Comparison of ENCODE assay signal across 9 cellular contexts in the genomic region with DNA sequence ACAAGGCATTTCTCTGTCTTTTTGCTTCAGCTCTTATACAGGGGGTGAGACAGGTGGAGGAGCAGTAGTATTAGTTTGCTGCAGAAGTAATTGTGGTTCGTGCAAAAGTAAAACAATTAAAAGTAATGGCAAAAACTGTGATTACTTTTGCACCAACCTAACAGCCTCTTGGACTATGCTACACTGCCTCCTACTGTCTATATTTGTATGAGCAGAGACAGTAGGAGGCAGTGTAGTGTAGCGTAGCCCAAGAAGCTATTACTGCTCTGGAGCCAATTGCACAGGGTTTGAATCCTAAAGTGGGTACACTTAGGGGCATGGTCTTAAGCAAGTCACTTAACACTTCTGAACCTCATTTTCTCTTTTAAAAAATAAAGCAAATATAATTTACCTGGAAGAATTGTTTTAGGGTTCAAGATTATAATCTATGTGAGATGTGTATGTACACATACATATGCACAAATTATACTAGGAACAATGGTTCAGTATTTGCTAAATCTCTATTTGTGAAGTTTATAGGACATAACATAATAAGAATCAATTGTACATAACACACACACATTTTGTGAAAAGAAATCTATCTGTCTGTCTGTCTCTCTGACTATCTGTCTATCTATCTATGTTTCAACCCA.
A peak's percentile ranks its signal among the peaks of the same experiment; 100 is the strongest.
DNase-seq lines count a peak whose midpoint lies in the region; FAIRE-seq and TF ChIP-seq lines count a peak whose summit lies in the region.
"Had no signal": no experiment of that assay in that cellular context is flagged by ENCODE, and none has a peak within 500 bp of the region (broad histone marks: within the 10 kb centered on the region; RNA-seq: fewer than 3 reads in every experiment).

No MANE protein-coding gene starts in this region.

- CTCF ChIA-PET in H1 (lab: Charles Lee; ENCODE audit: partially characterized antibody): interaction anchor here (0.6 to 1.1 kb wide), 3 partner anchors 14 to 1029 kb away, joined by 3 read pairs; no protein-coding TSS in a partner anchor
- CTCF ChIA-PET in CD4-positive, alpha-beta memory T cell (lab: Charles Lee; ENCODE audit: partially characterized antibody): no interaction called here

- H3K27ac Mint-ChIP-seq in CD4-positive, alpha-beta memory T cell: no peak overlapping the region

- H2AFZ ChIP-seq in H1 (ENCODE audit: low read length): peak overlapping the region; percentile 89; the same call in 1 of the 2 replicates

- H2AK5ac ChIP-seq in H1 (ENCODE audit: low read depth, low read length): no peak overlapping the region

- no peak overlapping the region for H3K4me2 ChIP-seq in H1 (ENCODE audit: insufficient read depth in 1 of 2, low read depth in 2 of 2, low read length in 2 of 2)

- no peaks in the 10 kb centered on the region for H4K20me1 ChIP-seq in H1 (replicated peaks in 1 of 2; ENCODE audit: control insufficient read depth in 1 of 2, insufficient read depth in 2 of 2, low read length in 2 of 2)

- H3K4ac ChIP-seq in H1 (replicated peaks; ENCODE audit: insufficient read length, low read depth, low read length): no peak overlapping the region

- peak; percentile 5 for DNase-seq in Daoy (ENCODE audit: low read depth)
- no peak for DNase-seq in H54 (ENCODE audit: insufficient read length, low spot score)
- DNase-seq in MV-4-11 (lab: John Stamatoyannopoulos, UW): peak; percentile 22
- DNase-seq in H1 (ENCODE audit: low read depth in 1 of 2, low spot score in 2 of 2): no peak
- DNase-seq in urothelium cell line (ENCODE audit: low spot score): peak; percentile 4
- DNase-seq in SW480 (ENCODE audit: low spot score): no peak
- DNase-seq in CD4-positive, alpha-beta memory T cell: no peak
- no peak for DNase-seq in NCI-H345 (lab: John Stamatoyannopoulos, UW)

- H2BK12ac ChIP-seq in H1 (ENCODE audit: low read depth, low read length): no peak overlapping the region

- no peak for TF ChIP-seq EP300 in H1 (IDR thresholded peaks at IDR 0.05; ENCODE audit: borderline replicate concordance in 1 of 2, low read depth in 2 of 2, low read length in 2 of 2)

- H4K8ac ChIP-seq in H1 (ENCODE audit: extremely low read depth, insufficient read depth, low read length): no peak overlapping the region

- no peak overlapping the region for H3K14ac ChIP-seq in H1 (ENCODE audit: insufficient read length)

- H2BK15ac ChIP-seq in H1 (ENCODE audit: low read length): no peak overlapping the region

- H3K18ac ChIP-seq in H1 (ENCODE audit: extremely low read depth, low read length): no peak overlapping the region

- H3K79me2 ChIP-seq in H1 (ENCODE audit: control insufficient read depth in 1 of 2, insufficient read depth in 2 of 2, low read length in 2 of 2): no peaks in the 10 kb centered on the region

- TF ChIP-seq POLR2A in H54 (IDR thresholded peaks at IDR 0.05; ENCODE audit: low read depth, low read length): no peak
- TF ChIP-seq POLR2A in H1 (IDR thresholded peaks at IDR 0.05; ENCODE audit: control extremely low read depth in 1 of 2, low read depth in 2 of 2, low read length in 2 of 2): no peak

- TF ChIP-seq RAD21 in H1 (IDR thresholded peaks at IDR 0.05 in 1 of 2, conservative IDR thresholded peaks at IDR 0.05 in 1 of 2; ENCODE audit: low read depth in 2 of 2, low read length in 2 of 2): peak; percentile 78 to 82

- no peak overlapping the region for H3K23ac ChIP-seq in H1 (ENCODE audit: insufficient read length)

- H3K4me3 Mint-ChIP-seq in CD4-positive, alpha-beta memory T cell: no peak overlapping the region

- peaks cover 0 to 1% (median 0%) of the 10 kb centered on the region in 4 experiments; a peak in 1 of 7 replicates for H3K27me3 ChIP-seq in H1 (replicated peaks in 1 of 4; ENCODE audit: control insufficient read depth in 3 of 4, extremely low read depth in 1 of 4, insufficient read depth in 3 of 4, low read length in 3 of 4)
- H3K27me3 ChIP-seq in CD4-positive, alpha-beta memory T cell (ENCODE audit: insufficient read depth, low read length): no peaks in the 10 kb centered on the region

- no peak overlapping the region for H2BK5ac ChIP-seq in H1 (ENCODE audit: low read depth, low read length)

- no peaks in the 10 kb centered on the region for H3K9me3 ChIP-seq in H1 (ENCODE audit: insufficient read depth in 2 of 2, low read depth in 1 of 2, low read length in 1 of 2)
- no peaks in the 10 kb centered on the region for H3K9me3 ChIP-seq in CD4-positive, alpha-beta memory T cell (ENCODE audit: control insufficient read depth in 1 of 2, low read length in 2 of 2)

- H3K4me1 Mint-ChIP-seq in CD4-positive, alpha-beta memory T cell: no peaks in the 10 kb centered on the region

- no peak overlapping the region for H3K27ac ChIP-seq in H1 (ENCODE audit: low read depth, low read length)
- H3K27ac ChIP-seq in CD4-positive, alpha-beta memory T cell (ENCODE audit: low read depth, low read length): no peak overlapping the region

- peak in 2 of 3 experiments; percentile 76 to 94; a peak in 3 of 4 replicates for TF ChIP-seq CTCF in H1 (IDR thresholded peaks at IDR 0.05; ENCODE audit: control extremely low read depth in 1 of 3, insufficient read depth in 1 of 3, low read depth in 1 of 3, low read length in 3 of 3)

- no peak overlapping the region for H4K5ac ChIP-seq in H1 (ENCODE audit: insufficient read length, low read depth, low read length)

- H3K36me3 ChIP-seq in H1 (ENCODE audit: control insufficient read depth in 2 of 4, insufficient read depth in 4 of 4, low read length in 3 of 4): no peaks in the 10 kb centered on the region
- no peaks in the 10 kb centered on the region for H3K36me3 ChIP-seq in CD4-positive, alpha-beta memory T cell (ENCODE audit: insufficient read depth, low read length)

- H2BK20ac ChIP-seq in H1 (ENCODE audit: low read length): no peak overlapping the region

- H3K9me3 Mint-ChIP-seq in CD4-positive, alpha-beta memory T cell: peaks cover 1 to 20% (median 5%) of the 10 kb centered on the region in 8 donors

- no peak overlapping the region for H2BK120ac ChIP-seq in H1 (replicated peaks; ENCODE audit: low read depth, low read length)

- no peak overlapping the region for H4K91ac ChIP-seq in H1 (replicated peaks; ENCODE audit: insufficient read length, low read length)

- WGBS in H1 (ENCODE audit: extremely low coverage in 1 of 2, insufficient coverage in 1 of 2, insufficient read length in 1 of 2, insufficient replicate concordance in 2 of 2, low coverage in 1 of 2, low lambda C conversion rate in 2 of 2, missing lambda C conversion rate in 1 of 2), 2 experiments: 40% methylated on average over 2 of the region's 2 CpGs; no CpG with 5 or more reads in 1 of the 2 experiments

- H3K23me2 ChIP-seq in H1 (ENCODE audit: low read depth, low read length): no peaks in the 10 kb centered on the region

- intact Hi-C loops in CD4-positive, alpha-beta memory T cell (cut with micrococcal nuclease): no loop called here

- POLR2A ChIA-PET in H1 (lab: Charles Lee; ENCODE audit: partially characterized antibody): no interaction called here
- POLR2A ChIA-PET in CD4-positive, alpha-beta memory T cell (lab: Charles Lee; ENCODE audit: partially characterized antibody): no interaction called here

- H3K9ac ChIP-seq in H1 (replicated peaks in 1 of 4; ENCODE audit: extremely low read depth in 1 of 4, low read depth in 3 of 4, low read length in 3 of 4): no peak overlapping the region

- no peaks in the 10 kb centered on the region for H3K36me3 Mint-ChIP-seq in CD4-positive, alpha-beta memory T cell

- H3K27me3 Mint-ChIP-seq in CD4-positive, alpha-beta memory T cell: no peaks in the 10 kb centered on the region

- peak; percentile 90 for FAIRE-seq in H54 (lab: Jason Lieb, UNC)
- no peak for FAIRE-seq in H1 (lab: Jason Lieb, UNC)
- no peak for FAIRE-seq in urothelium cell line (lab: Jason Lieb, UNC)
- FAIRE-seq: GM18507 had no signal

- H3K56ac ChIP-seq in H1 (replicated peaks; ENCODE audit: insufficient read length, low read depth, low read length): no peak overlapping the region

- no peaks in the 10 kb centered on the region for H3K79me1 ChIP-seq in H1 (ENCODE audit: low read depth, low read length)

- H3K4me3 ChIP-seq in H1 (ENCODE audit: extremely low read depth in 1 of 4, insufficient read depth in 2 of 4, low read depth in 3 of 4, low read length in 4 of 4): no peak overlapping the region
- H3K4me3 ChIP-seq in CD4-positive, alpha-beta memory T cell (ENCODE audit: low read length in 2 of 2): no peak overlapping the region

- no peaks in the 10 kb centered on the region for H3K4me1 ChIP-seq in H1 (replicated peaks in 1 of 4; ENCODE audit: control insufficient read depth in 3 of 4, insufficient read depth in 4 of 4, low read length in 3 of 4)
- no peaks in the 10 kb centered on the region for H3K4me1 ChIP-seq in CD4-positive, alpha-beta memory T cell (ENCODE audit: insufficient read depth, low read length)

TF ChIP-seq in H1, 55 proteins besides CTCF, POLR2A, EP300 and RAD21:
- TF ChIP-seq PHF8 (conservative IDR thresholded peaks at IDR 0.05; ENCODE audit: low read depth, low read length): no peak
- no peak for TF ChIP-seq POLR2AphosphoS5 (IDR thresholded peaks at IDR 0.05; ENCODE audit: low read depth, low read length)
- TF ChIP-seq RNF2 (IDR thresholded peaks at IDR 0.05; ENCODE audit: borderline replicate concordance, low read depth, low read length, missing control alignments, poor library complexity, severe bottlenecking): no peak
- no peak for TF ChIP-seq SP2 (IDR thresholded peaks at IDR 0.05; ENCODE audit: low read length)
- TF ChIP-seq SRF (IDR thresholded peaks at IDR 0.05; ENCODE audit: low read depth, low read length): no peak
- no peak for TF ChIP-seq POU5F1 (IDR thresholded peaks at IDR 0.05; ENCODE audit: low read depth, low read length)
- TF ChIP-seq CREB1 (IDR thresholded peaks at IDR 0.05): no peak
- no peak for TF ChIP-seq HDAC2 (IDR thresholded peaks at IDR 0.05; ENCODE audit: borderline replicate concordance in 1 of 2, low read depth in 2 of 2, low read length in 2 of 2)
- TF ChIP-seq SUZ12 (IDR thresholded peaks at IDR 0.05; ENCODE audit: low read length): no peak
- no peak for TF ChIP-seq BRCA1 (IDR thresholded peaks at IDR 0.05; ENCODE audit: low read depth, low read length)
- TF ChIP-seq RFX5 (IDR thresholded peaks at IDR 0.05; ENCODE audit: borderline replicate concordance, low read depth, low read length): no peak
- TF ChIP-seq SIRT6 (IDR thresholded peaks at IDR 0.05; ENCODE audit: low read length): no peak
- no peak for TF ChIP-seq FOSL1 (IDR thresholded peaks at IDR 0.05; ENCODE audit: insufficient read depth, low read depth, low read length)

Comparison
In these comparisons a context has a peak if more than half of its experiments do, and no peak if none do; other contexts are left out.
1. DNase-seq: peak in Daoy (single experiment), MV-4-11 (single experiment) and urothelium cell line (single experiment); none in H54 (single experiment), H1 (0 of 2), SW480 (single experiment), CD4-positive, alpha-beta memory T cell (0 of 5) and NCI-H345 (single experiment).